31 cellular contexts compared by ENCODE assay signal in genomic region chr16:61274211-61274610, GRCh38.
"Had no signal": no experiment of that assay in that cellular context is flagged by ENCODE, and none has a peak within 500 bp of the region (broad histone marks: within the 10 kb centered on the region; RNA-seq: fewer than 3 reads in every experiment).

No MANE protein-coding gene starts in this region.

- ATAC-seq: naive thymus-derived CD4-positive, alpha-beta T cell; natural killer cell; psoas muscle; right cardiac atrium; right lobe of liver; stimulated activated memory B cell treated with anti-CD40 and anti-IgM and Interleukin-4, amounts not matched to agents 10 μg/mL and 1 μg/mL and 100 μg/mL, for 72 hours; stimulated activated naive CD8-positive, alpha-beta T cell treated with anti-CD3 and anti-CD28 coated beads, Interleukin-15, amount 100 ng/mL, for 72 hours; stimulated activated naive CD8-positive, alpha-beta T cell treated with anti-CD3 and anti-CD28 coated beads, Interleukin-15, Interleukin-2, amounts not matched to agents 100 U/mL and 50 U/mL, for 24 hours; upper lobe of right lung had no signal

- H3K36me3 ChIP-seq: neural progenitor cell, neutrophil, ovary, right lobe of liver, sigmoid colon, suprapubic skin, tibial artery, transverse colon, upper lobe of right lung, uterus had no signal

- H3K27ac ChIP-seq: neural progenitor cell, neutrophil, ovary, parathyroid adenoma, psoas muscle, right lobe of liver, sigmoid colon, suprapubic skin, testis, tibial artery, transverse colon, upper lobe of right lung, uterus had no signal

- H3K4me1 Mint-ChIP-seq: naive thymus-derived CD4-positive, alpha-beta T cell; natural killer cell; nephron; stimulated activated memory B cell treated with anti-CD40 and anti-IgM and Interleukin-4, amounts not matched to agents 10 μg/mL and 1 μg/mL and 100 μg/mL, for 72 hours; stimulated activated naive CD8-positive, alpha-beta T cell treated with anti-CD3 and anti-CD28 coated beads, Interleukin-15, amount 100 ng/mL, for 72 hours had no signal

- DNase-seq: naive thymus-derived CD4-positive, alpha-beta T cell; natural killer cell; nucleus accumbens; ovary; posterior cingulate gyrus; psoas muscle; right cardiac atrium; right lobe of liver; sigmoid colon; small intestine; stimulated activated CD4-positive, alpha-beta T cell treated with anti-CD3 and anti-CD28 coated beads, Interleukin-15, amount 100 ng/mL, for 24 hours; stimulated activated CD4-positive, alpha-beta T cell treated with anti-CD3 and anti-CD28 coated beads, Interleukin-2, amount 100 ng/mL, for 24 hours; stimulated activated CD4-positive, alpha-beta T cell treated with anti-CD3 and anti-CD28 coated beads, Interleukin-2, amount 100 ng/mL, for 48 hours; stimulated activated CD4-positive, alpha-beta T cell treated with anti-CD3 and anti-CD28 coated beads, Interleukin-4, amount 100 ng/mL, for 24 hours; stimulated activated naive CD4-positive, alpha-beta T cell; stimulated activated naive CD8-positive, alpha-beta T cell treated with anti-CD3 and anti-CD28 coated beads, Interleukin-15, amount 100 ng/mL, for 72 hours; stimulated activated naive CD8-positive, alpha-beta T cell treated with anti-CD3 and anti-CD28 coated beads, Interleukin-15, Interleukin-2, amounts not matched to agents 100 U/mL and 50 U/mL, for 24 hours; substantia nigra; testis; tibial artery; transverse colon; upper lobe of right lung; uterus had no signal

- H3K27ac Mint-ChIP-seq: naive thymus-derived CD4-positive, alpha-beta T cell; natural killer cell; nephron; neural progenitor cell; progenitor cell of endocrine pancreas; stimulated activated memory B cell treated with anti-CD40 and anti-IgM and Interleukin-4, amounts not matched to agents 10 μg/mL and 1 μg/mL and 100 μg/mL, for 72 hours; stimulated activated naive CD8-positive, alpha-beta T cell treated with anti-CD3 and anti-CD28 coated beads, Interleukin-15, amount 100 ng/mL, for 72 hours; type B pancreatic cell had no signal

- H3K36me3 Mint-ChIP-seq: natural killer cell; neural progenitor cell; stimulated activated memory B cell treated with anti-CD40 and anti-IgM and Interleukin-4, amounts not matched to agents 10 μg/mL and 1 μg/mL and 100 μg/mL, for 72 hours; type B pancreatic cell had no signal

- H3K4me3 ChIP-seq: neural progenitor cell, ovary, psoas muscle, right lobe of liver, sigmoid colon, suprapubic skin, testis, tibial artery, transverse colon, upper lobe of right lung, uterus had no signal

- H3K27me3 Mint-ChIP-seq: naive thymus-derived CD4-positive, alpha-beta T cell; progenitor cell of endocrine pancreas; stimulated activated memory B cell treated with anti-CD40 and anti-IgM and Interleukin-4, amounts not matched to agents 10 μg/mL and 1 μg/mL and 100 μg/mL, for 72 hours; stimulated activated naive CD8-positive, alpha-beta T cell treated with anti-CD3 and anti-CD28 coated beads, Interleukin-15, amount 100 ng/mL, for 72 hours; type B pancreatic cell had no signal

- H3K4me1 ChIP-seq: neural progenitor cell, parathyroid adenoma, psoas muscle, right lobe of liver, sigmoid colon, suprapubic skin, testis, tibial artery, transverse colon, upper lobe of right lung, uterus had no signal

- H3K4me3 Mint-ChIP-seq: naive thymus-derived CD4-positive, alpha-beta T cell; natural killer cell; nephron; neural progenitor cell; stimulated activated memory B cell treated with anti-CD40 and anti-IgM and Interleukin-4, amounts not matched to agents 10 μg/mL and 1 μg/mL and 100 μg/mL, for 72 hours; stimulated activated naive CD8-positive, alpha-beta T cell treated with anti-CD3 and anti-CD28 coated beads, Interleukin-15, amount 100 ng/mL, for 72 hours; type B pancreatic cell had no signal

- H3K9ac ChIP-seq: neural progenitor cell, parathyroid adenoma had no signal

- FAIRE-seq: small intestine had no signal

- H3K9me3 ChIP-seq: neutrophil, ovary, psoas muscle, right lobe of liver, sigmoid colon, suprapubic skin, testis, tibial artery, transverse colon, upper lobe of right lung, uterus had no signal

- H3K27me3 ChIP-seq: neural progenitor cell, neutrophil, ovary, right lobe of liver, sigmoid colon, suprapubic skin, testis, tibial artery, transverse colon, upper lobe of right lung had no signal
